ENCODE assay signal across 1 cellular context in genomic region chrX:45323387-45323786, GRCh38.
TF ChIP-seq lines count a peak whose summit lies in the region.

No MANE protein-coding gene starts in this region.

TF ChIP-seq in HCT116, 20 proteins besides CTCF, POLR2A, EP300 and RAD21 (continued from another document):
- no peak for TF ChIP-seq ZFX (IDR thresholded peaks at IDR 0.05)
- peak; percentile 14; the same call in 1 of the 2 replicates for TF ChIP-seq POLR2AphosphoS5 (IDR thresholded peaks at IDR 0.05; ENCODE audit: low read depth, low read length)
- TF ChIP-seq MAX (IDR thresholded peaks at IDR 0.05): no peak; the same call in 1 of the 2 replicates
- TF ChIP-seq SP1 (IDR thresholded peaks at IDR 0.05; ENCODE audit: low read depth): peak; percentile 23; the same call in 1 of the 2 replicates
- TF ChIP-seq CBX3 (IDR thresholded peaks at IDR 0.05; ENCODE audit: low read depth): peak; percentile 38; the same call in 1 of the 2 replicates
- TF ChIP-seq TCF7L2 (IDR thresholded peaks at IDR 0.05; ENCODE audit: borderline replicate concordance, extremely low read depth, insufficient read depth, insufficient read length): no peak
- no peak for TF ChIP-seq ELF1 (IDR thresholded peaks at IDR 0.05; ENCODE audit: borderline replicate concordance, low read depth)
- no peak for TF ChIP-seq REST (IDR thresholded peaks at IDR 0.05; ENCODE audit: low read depth)
- no peak for TF ChIP-seq CEBPB (IDR thresholded peaks at IDR 0.05; ENCODE audit: low read depth)
- TF ChIP-seq YY1 (IDR thresholded peaks at IDR 0.05; ENCODE audit: extremely low read depth, insufficient replicate concordance, low read depth, low read length): no peak
TF ChIP-seq in HCT116: peak in this region for 3.
